ENCODE assay signal across 8 cellular contexts in the genomic region with DNA sequence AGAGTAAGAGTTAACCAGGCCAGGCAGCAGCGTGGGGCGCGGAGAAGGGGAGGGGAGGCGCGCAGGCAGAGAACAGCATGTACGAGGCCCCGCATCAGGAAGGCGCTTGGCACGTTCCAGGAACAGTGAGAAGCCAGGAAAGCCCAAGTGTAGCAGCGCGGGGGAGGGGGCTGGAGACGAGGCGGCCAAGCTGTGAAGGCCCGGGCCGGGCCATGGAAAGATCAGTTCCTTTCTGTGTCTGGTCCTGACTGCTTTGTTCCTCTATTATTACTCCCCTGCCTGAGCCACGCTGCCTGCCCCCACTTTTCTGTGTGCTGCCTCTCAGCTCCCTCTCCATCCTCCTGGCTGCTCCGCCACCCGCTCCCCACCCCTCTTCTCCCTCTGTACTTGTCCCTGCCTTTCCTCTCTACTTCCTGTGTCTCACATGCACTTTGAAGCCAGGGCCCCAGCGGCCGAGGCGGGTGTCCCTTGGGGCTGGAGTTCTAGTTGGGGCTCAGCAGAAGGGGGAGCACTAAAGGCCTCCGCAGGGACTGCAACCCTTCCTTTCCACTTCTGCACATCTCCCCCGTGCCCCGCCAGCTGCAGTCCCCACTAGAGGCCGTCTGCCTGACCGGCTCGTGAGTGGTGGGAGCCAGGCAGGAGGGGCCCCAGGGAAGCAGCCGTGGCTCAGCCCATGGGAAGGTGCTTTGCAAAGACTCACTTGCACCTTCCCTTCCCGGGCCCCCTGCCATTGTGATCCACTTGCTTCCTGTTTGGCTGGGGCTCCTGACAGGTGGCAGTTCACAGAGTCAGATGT.
A peak's percentile ranks its signal among the peaks of the same experiment; 100 is the strongest.
DNase-seq lines count a peak whose midpoint lies in the region; ATAC-seq and TF ChIP-seq lines count a peak whose summit lies in the region.

No MANE protein-coding gene starts in this region.

- H3K9me2 ChIP-seq in Loucy (replicated peaks; ENCODE audit: low read depth, low read length): no peaks in the 10 kb centered on the region

- H3K36me3 Mint-ChIP-seq in chondrocyte (ENCODE audit: low read depth): peaks cover 19% of the 10 kb centered on the region
- peaks cover 25 to 50% of the 10 kb centered on the region in 2 donors for H3K36me3 Mint-ChIP-seq in stimulated activated naive B cell treated with anti-CD40 and anti-IgM and Interleukin-4, amounts not matched to agents 10 μg/mL and 1 μg/mL and 100 μg/mL, for 72 hours
- no peaks in the 10 kb centered on the region for H3K36me3 Mint-ChIP-seq in activated T-helper 2 cell treated with anti-CD3 and anti-CD28 coated beads, Interferon-gamma antibody, Interleukin-2, Interleukin-4, amounts not matched to agents 10 μg/mL and 5 μg/mL and 100 μg/mL, durations not matched to agents 14 hours and 24 hours and 36 hours (ENCODE audit: low read depth)

- no peaks in the 10 kb centered on the region for H3K27me3 Mint-ChIP-seq in chondrocyte (ENCODE audit: low read depth)
- no peaks in the 10 kb centered on the region for H3K27me3 Mint-ChIP-seq in stimulated activated naive B cell treated with anti-CD40 and anti-IgM and Interleukin-4, amounts not matched to agents 10 μg/mL and 1 μg/mL and 100 μg/mL, for 72 hours
- H3K27me3 Mint-ChIP-seq in activated T-helper 2 cell treated with anti-CD3 and anti-CD28 coated beads, Interferon-gamma antibody, Interleukin-2, Interleukin-4, amounts not matched to agents 10 μg/mL and 5 μg/mL and 100 μg/mL, durations not matched to agents 14 hours and 24 hours and 36 hours (ENCODE audit: low read depth): no peaks in the 10 kb centered on the region

- no peaks in the 10 kb centered on the region for H3K9me3 ChIP-seq in Loucy (ENCODE audit: insufficient read depth, low read depth, low read length)

- no peaks in the 10 kb centered on the region for H3F3A ChIP-seq in Loucy (ENCODE audit: low read depth)

- peak overlapping the region; percentile 77 for H3K27ac ChIP-seq in layer of hippocampus (ENCODE audit: low read depth, low read length)

- H3K27me3 ChIP-seq in Loucy (ENCODE audit: insufficient read depth, low read length, poor library complexity, severe bottlenecking): no peaks in the 10 kb centered on the region
- H3K27me3 ChIP-seq in layer of hippocampus (ENCODE audit: control insufficient read depth, insufficient read depth, low read length): no peaks in the 10 kb centered on the region

- DNase-seq in chondrocyte (ENCODE audit: low spot score) (no peak), GM10248 (ENCODE audit: extremely low spot score) (no peak), NCI-H748 (lab: John Stamatoyannopoulos, UW; ENCODE audit: unreplicated experiment) (no peak)
- DNase-seq in stimulated activated naive B cell treated with anti-CD40 and anti-IgM and Interleukin-4, amounts not matched to agents 10 μg/mL and 1 μg/mL and 100 μg/mL, for 72 hours: peak; percentile 20
- DNase-seq in activated T-helper 2 cell treated with anti-CD3 and anti-CD28 coated beads, Interferon-gamma antibody, Interleukin-2, Interleukin-4, amounts not matched to agents 10 μg/mL and 5 μg/mL and 100 μg/mL, durations not matched to agents 14 hours and 24 hours and 36 hours (ENCODE audit: low spot score): no peak

- H3K27ac Mint-ChIP-seq in chondrocyte (ENCODE audit: unreplicated experiment): peak overlapping the region; percentile 96
- H3K27ac Mint-ChIP-seq in stimulated activated naive B cell treated with anti-CD40 and anti-IgM and Interleukin-4, amounts not matched to agents 10 μg/mL and 1 μg/mL and 100 μg/mL, for 72 hours: peak overlapping the region; percentile 16
- no peak overlapping the region for H3K27ac Mint-ChIP-seq in activated T-helper 2 cell treated with anti-CD3 and anti-CD28 coated beads, Interferon-gamma antibody, Interleukin-2, Interleukin-4, amounts not matched to agents 10 μg/mL and 5 μg/mL and 100 μg/mL, durations not matched to agents 14 hours and 24 hours and 36 hours

- H3K9ac ChIP-seq in Loucy (ENCODE audit: low read depth, low read length, poor library complexity, severe bottlenecking): peak overlapping the region; percentile 48

- CTCF ChIA-PET in GM10248 (lab: Yijun Ruan, JAX): interaction anchor here (1.3 kb wide), 1 partner anchor 14 kb away, joined by 5 read pairs; no protein-coding TSS in a partner anchor

- H3K4me3 Mint-ChIP-seq in chondrocyte (ENCODE audit: unreplicated experiment): peak overlapping the region; percentile 60
- peak overlapping the region; percentile 47 to 50 for H3K4me3 Mint-ChIP-seq in stimulated activated naive B cell treated with anti-CD40 and anti-IgM and Interleukin-4, amounts not matched to agents 10 μg/mL and 1 μg/mL and 100 μg/mL, for 72 hours
- no peak overlapping the region for H3K4me3 Mint-ChIP-seq in activated T-helper 2 cell treated with anti-CD3 and anti-CD28 coated beads, Interferon-gamma antibody, Interleukin-2, Interleukin-4, amounts not matched to agents 10 μg/mL and 5 μg/mL and 100 μg/mL, durations not matched to agents 14 hours and 24 hours and 36 hours (ENCODE audit: low read depth)

- peak; percentile 93 to 96 for ATAC-seq in stimulated activated naive B cell treated with anti-CD40 and anti-IgM and Interleukin-4, amounts not matched to agents 10 μg/mL and 1 μg/mL and 100 μg/mL, for 72 hours (replicated peaks)
- ATAC-seq in HG02763 (IDR thresholded peaks at IDR 0.05; ENCODE audit: unreplicated experiment): no peak

- H3K36me3 ChIP-seq in Loucy (ENCODE audit: insufficient read depth, low read length): peaks cover 49% of the 10 kb centered on the region; the same call in 1 of the 2 replicates

- no peak overlapping the region for H3K4me3 ChIP-seq in Loucy (ENCODE audit: low read length, poor library complexity, severe bottlenecking)

- peaks cover 24% of the 10 kb centered on the region for H3K4me1 Mint-ChIP-seq in chondrocyte (ENCODE audit: low read depth)
- peaks cover 19 to 29% of the 10 kb centered on the region in 2 donors for H3K4me1 Mint-ChIP-seq in stimulated activated naive B cell treated with anti-CD40 and anti-IgM and Interleukin-4, amounts not matched to agents 10 μg/mL and 1 μg/mL and 100 μg/mL, for 72 hours
- peaks cover under 1% of the 10 kb centered on the region for H3K4me1 Mint-ChIP-seq in activated T-helper 2 cell treated with anti-CD3 and anti-CD28 coated beads, Interferon-gamma antibody, Interleukin-2, Interleukin-4, amounts not matched to agents 10 μg/mL and 5 μg/mL and 100 μg/mL, durations not matched to agents 14 hours and 24 hours and 36 hours (ENCODE audit: low read depth)

- TF ChIP-seq CTCF in Loucy (conservative IDR thresholded peaks at IDR 0.05; ENCODE audit: low read length) (no peak), chondrocyte (IDR thresholded peaks at IDR 0.05) (peak; percentile 33), GM10248 (IDR thresholded peaks at IDR 0.05; ENCODE audit: control extremely low read depth, extremely low read depth, low read depth, missing control alignments) (no peak)

- H3K79me2 ChIP-seq in Loucy (ENCODE audit: insufficient read depth, low read length): no peaks in the 10 kb centered on the region

- intact Hi-C loops in activated T-helper 2 cell treated with anti-CD3 and anti-CD28 coated beads, Interferon-gamma antibody, Interleukin-2, Interleukin-4, amounts not matched to agents 10 μg/mL and 5 μg/mL and 100 μg/mL, durations not matched to agents 14 hours and 24 hours and 36 hours (cut with micrococcal nuclease): no loop called here

- H2AFZ ChIP-seq in Loucy (ENCODE audit: low read length): no peak overlapping the region

- peak overlapping the region; percentile 42 for H3K4me2 ChIP-seq in Loucy (ENCODE audit: low read depth, low read length, poor library complexity, severe bottlenecking)

- no peaks in the 10 kb centered on the region for H4K20me1 ChIP-seq in Loucy (ENCODE audit: insufficient read depth, low read length, poor library complexity, severe bottlenecking)

- H3K4me1 ChIP-seq in Loucy (ENCODE audit: insufficient read depth, low read length, poor library complexity, severe bottlenecking): peaks cover 28% of the 10 kb centered on the region

- no peaks in the 10 kb centered on the region for H3K9me3 Mint-ChIP-seq in chondrocyte (ENCODE audit: low read depth)
- no peaks in the 10 kb centered on the region for H3K9me3 Mint-ChIP-seq in stimulated activated naive B cell treated with anti-CD40 and anti-IgM and Interleukin-4, amounts not matched to agents 10 μg/mL and 1 μg/mL and 100 μg/mL, for 72 hours
- no peaks in the 10 kb centered on the region for H3K9me3 Mint-ChIP-seq in activated T-helper 2 cell treated with anti-CD3 and anti-CD28 coated beads, Interferon-gamma antibody, Interleukin-2, Interleukin-4, amounts not matched to agents 10 μg/mL and 5 μg/mL and 100 μg/mL, durations not matched to agents 14 hours and 24 hours and 36 hours

- POLR2A ChIA-PET in GM10248 (lab: Yijun Ruan, JAX): no interaction called here
